ENCODE assay signal across 24 cellular contexts in genomic region chr20:31859998-31860380, GRCh38. TPM values are rescaled to one million over a fixed set of nuclear protein-coding genes. Genes with fewer than 3 reads are reported as not detected.
DNase-seq lines count a peak whose midpoint lies in the region; ATAC-seq lines count a peak whose summit lies in the region.
"Had no signal": no experiment of that assay in that cellular context is flagged by ENCODE, and none has a peak within 500 bp of the region (broad histone marks: within the 10 kb centered on the region; RNA-seq: fewer than 3 reads in every experiment).

No MANE protein-coding gene starts in this region.

- peaks cover 29% of the 10 kb centered on the region for H3K27me3 ChIP-seq in iPS-20b (ENCODE audit: insufficient read depth, low read length)

- intact Hi-C loops in sciatic nerve (cut with DNase I): loop anchor here (10.0 kb wide), 1 partner anchor 175 kb away; no protein-coding TSS in a partner anchor

- H3K9me3 ChIP-seq in T-helper 17 cell (ENCODE audit: control insufficient read depth, low read length, poor library complexity, severe bottlenecking) (no peaks in the 10 kb centered on the region), iPS-20b (ENCODE audit: insufficient read depth, low read depth, low read length) (no peaks in the 10 kb centered on the region)
- H3K9me3 ChIP-seq: BE2C, gastrocnemius medialis, upper lobe of right lung had no signal

- peaks cover 3% of the 10 kb centered on the region; the same call in 1 of the 2 replicates for H3K4me1 ChIP-seq in iPS-20b (ENCODE audit: insufficient read depth, low read length)

- peak overlapping the region; percentile 69 for H3K4me3 Mint-ChIP-seq in T-helper 17 cell
- H3K4me3 Mint-ChIP-seq: T-helper 1 cell treated with Interleukin-12 subunit alpha and Interleukin-12 subunit beta and Interleukin-4 antibody, amounts not matched to agents 30 μg/mL and 1 μg/mL, for 36 hours had no signal

- no peak overlapping the region for H3K27ac Mint-ChIP-seq in T-helper 17 cell
- H3K27ac Mint-ChIP-seq: T-helper 1 cell treated with Interleukin-12 subunit alpha and Interleukin-12 subunit beta and Interleukin-4 antibody, amounts not matched to agents 30 μg/mL and 1 μg/mL, for 36 hours had no signal

- no peak for ATAC-seq in T-helper 17 cell
- no peak for ATAC-seq in sciatic nerve
- ATAC-seq: gastrocnemius medialis, K562 had no signal

- DNase-seq in activated T-cell treated with anti-CD3 and anti-CD28 coated beads, Interleukin-2, amount 50 U/mL, for 1 hour: peak; percentile 4
- DNase-seq in activated T-cell treated with anti-CD3 and anti-CD28 coated beads for 4 hours (no peak), T-helper 17 cell (no peak), sciatic nerve (ENCODE audit: low spot score) (peak; percentile 15), MV-4-11 (lab: John Stamatoyannopoulos, UW) (no peak), NCI-H187 treated with DMSO at 0.1 percent for 48 hours (lab: John Stamatoyannopoulos, UW) (no peak)
- no peak for DNase-seq in activated CD8-positive, alpha-beta memory T cell treated with anti-CD3 and anti-CD28 coated beads, Interleukin-2, amount 50 U/mL, for 4 hours
- DNase-seq: 8988T; activated CD8-positive, alpha-beta memory T cell treated with anti-CD3 and anti-CD28 coated beads, Interleukin-2, amount 50 U/mL, for 48 hours; activated gamma-delta T cell treated with Interleukin-2 at 50 U/mL for 16 hours; amniotic stem cell; BE2C; caudate nucleus; effector CD4-positive, alpha-beta T cell; MM.1S; NCI-H1436 treated with DMSO at 0.1 percent for 48 hours; stimulated activated CD4-positive, alpha-beta T cell treated with anti-CD3 and anti-CD28 coated beads, Interleukin-15, amount 100 ng/mL, for 24 hours; upper lobe of right lung had no signal

- H3K36me3 ChIP-seq in iPS-20b (ENCODE audit: insufficient read depth, low read depth, low read length): no peaks in the 10 kb centered on the region
- H3K36me3 ChIP-seq: BE2C, gastrocnemius medialis, upper lobe of right lung had no signal

- H3K4me3 ChIP-seq in iPS-20b (ENCODE audit: low read length): peak overlapping the region; percentile 80; the same call in 1 of the 2 replicates
- H3K4me3 ChIP-seq: K562 had no signal

- H3K4me1 Mint-ChIP-seq in T-helper 17 cell: peaks cover 15% of the 10 kb centered on the region

- H3K27ac ChIP-seq in iPS-20b (ENCODE audit: low read length): no peak overlapping the region
- H3K27ac ChIP-seq: gastrocnemius medialis, upper lobe of right lung had no signal

- H3K27me3 Mint-ChIP-seq in T-helper 17 cell: peaks cover 26% of the 10 kb centered on the region

- no peak overlapping the region for H3K9ac ChIP-seq in iPS-20b (ENCODE audit: low read depth, low read length)

- no peaks in the 10 kb centered on the region for H3K36me3 Mint-ChIP-seq in T-helper 17 cell (ENCODE audit: low read depth)

RNA-seq across cellular contexts. Expression of gene DUSP15, which starts 10.3 kb away (rescaled TPM):
- not detected for total RNA-seq in T-helper 17 cell
- total RNA-seq in sciatic nerve: 49.5 TPM
- total RNA-seq: K562, mononuclear cell had no signal

RNA-seq across cellular contexts. Expression of gene TTLL9, which starts 10.4 kb away (rescaled TPM):
- total RNA-seq in T-helper 17 cell (not detected), sciatic nerve (7.1 TPM)
- total RNA-seq: gastrocnemius medialis, K562, left lobe of liver, mononuclear cell had no signal

RNA-seq across cellular contexts. Expression of gene FOXS1, which starts 14.6 kb away (rescaled TPM):
- total RNA-seq in T-helper 17 cell (not detected), sciatic nerve (25.0 TPM)
- total RNA-seq: K562, left lobe of liver, mononuclear cell had no signal

RNA-seq across cellular contexts. Expression of gene MYLK2, which starts 40.8 kb away (rescaled TPM):
- total RNA-seq in T-helper 17 cell (not detected), sciatic nerve (0.27 TPM)
- total RNA-seq: left lobe of liver, mononuclear cell, upper lobe of right lung had no signal

Comparison
In these comparisons a context has a peak if more than half of its experiments do, and no peak if none do; other contexts are left out.
1. DNase-seq: peak in activated T-cell treated with anti-CD3 and anti-CD28 coated beads, Interleukin-2, amount 50 U/mL, for 1 hour (single experiment) and sciatic nerve (single experiment); none in activated T-cell treated with anti-CD3 and anti-CD28 coated beads for 4 hours (single experiment), T-helper 17 cell (0 of 3), MV-4-11 (single experiment), activated CD8-positive, alpha-beta memory T cell treated with anti-CD3 and anti-CD28 coated beads, Interleukin-2, amount 50 U/mL, for 4 hours (single experiment) and NCI-H187 treated with DMSO at 0.1 percent for 48 hours (single experiment).
2. RNA of gene DUSP15, which starts 10.3 kb away (total RNA-seq): 49.5 TPM in sciatic nerve (single experiment); not detected in T-helper 17 cell; every median in the first group is over 10 times any median in the second.
3. RNA of gene FOXS1, which starts 14.6 kb away (total RNA-seq): 25.0 TPM in sciatic nerve (single experiment); not detected in T-helper 17 cell; every median in the first group is over 10 times any median in the second.